ENCODE assay signal across 2 cellular contexts in genomic region chr9:122580360-122580759, GRCh38.
TF ChIP-seq lines count a peak whose summit lies in the region.

No MANE protein-coding gene starts in this region.

TF ChIP-seq in IMR-90, 13 proteins besides CTCF, POLR2A, EP300 and RAD21:
- TF ChIP-seq NFE2L2 (IDR thresholded peaks at IDR 0.05; ENCODE audit: low read depth, low read length) (peak; percentile 66), MXI1 (IDR thresholded peaks at IDR 0.05; ENCODE audit: borderline replicate concordance, low read depth, low read length) (no peak), MAFK (IDR thresholded peaks at IDR 0.05; ENCODE audit: low read depth, low read length) (peak; percentile 39; the same call in 1 of the 2 replicates)
TF ChIP-seq in IMR-90: peak in this region for 2.

TF ChIP-seq in K562, 482 proteins besides CTCF, POLR2A, EP300 and RAD21 (continues in another document):
- TF ChIP-seq GABPA (tag; conservative IDR thresholded peaks at IDR 0.05; ENCODE audit: low read depth): no peak
- no peak for TF ChIP-seq XRCC3 (IDR thresholded peaks at IDR 0.05)
- no peak for TF ChIP-seq ZNF165 (CRISPR knock-in tag; IDR thresholded peaks at IDR 0.05; ENCODE audit: borderline replicate concordance)
- TF ChIP-seq DDX20 (tag; IDR thresholded peaks at IDR 0.05; ENCODE audit: low read depth): no peak
- no peak for TF ChIP-seq SFPQ (IDR thresholded peaks at IDR 0.05; ENCODE audit: low read depth, low read length)
- TF ChIP-seq RBM25 (IDR thresholded peaks at IDR 0.05; ENCODE audit: low read depth, low read length, severe bottlenecking): no peak
- no peak for TF ChIP-seq CUX1 (CRISPR knock-in tag; IDR thresholded peaks at IDR 0.05)
- TF ChIP-seq MED1 (CRISPR knock-in tag; IDR thresholded peaks at IDR 0.05; ENCODE audit: borderline replicate concordance): no peak
- TF ChIP-seq CBX1 (IDR thresholded peaks at IDR 0.05; ENCODE audit: low read depth): no peak
- no peak for TF ChIP-seq TCF7L2 (IDR thresholded peaks at IDR 0.05; ENCODE audit: low read depth, low read length)
- TF ChIP-seq RNF2 (IDR thresholded peaks at IDR 0.05): no peak
- TF ChIP-seq ATF2 (CRISPR knock-in tag; IDR thresholded peaks at IDR 0.05): no peak
- no peak for TF ChIP-seq HBP1 (CRISPR knock-in tag; IDR thresholded peaks at IDR 0.05)
- TF ChIP-seq SRSF7 (optimal IDR thresholded peaks at IDR 0.05; ENCODE audit: low read depth, low read length): no peak
- TF ChIP-seq SAFB2 (IDR thresholded peaks at IDR 0.05; ENCODE audit: borderline replicate concordance, low read depth, low read length, severe bottlenecking): no peak
- TF ChIP-seq ZNF57 (CRISPR knock-in tag; IDR thresholded peaks at IDR 0.05): no peak
- no peak for TF ChIP-seq PTTG1 (tag; IDR thresholded peaks at IDR 0.05; ENCODE audit: low read depth)
- TF ChIP-seq ZEB2 (IDR thresholded peaks at IDR 0.05): peak; percentile 88
- no peak for TF ChIP-seq PML (IDR thresholded peaks at IDR 0.05; ENCODE audit: low read length)
- no peak for TF ChIP-seq ZKSCAN3 (CRISPR knock-in tag; IDR thresholded peaks at IDR 0.05)
- peak; percentile 92 for TF ChIP-seq FOSL1 (tag; conservative IDR thresholded peaks at IDR 0.05)
- TF ChIP-seq ZZZ3 (IDR thresholded peaks at IDR 0.05): no peak
- TF ChIP-seq PHB2 (IDR thresholded peaks at IDR 0.05; ENCODE audit: low read depth): no peak
- peak; percentile 53 for TF ChIP-seq BRD9 (IDR thresholded peaks at IDR 0.05; ENCODE audit: low read depth, partially characterized antibody)
- no peak for TF ChIP-seq ZNF780A (CRISPR knock-in tag; IDR thresholded peaks at IDR 0.05)
- no peak for TF ChIP-seq ZBTB1 (CRISPR knock-in tag; IDR thresholded peaks at IDR 0.05; ENCODE audit: borderline replicate concordance, low read depth)
- TF ChIP-seq NFRKB (IDR thresholded peaks at IDR 0.05; ENCODE audit: low read depth): no peak
- no peak for TF ChIP-seq SIN3A (IDR thresholded peaks at IDR 0.05; ENCODE audit: borderline replicate concordance in 2 of 2, control insufficient read depth in 1 of 2, low read depth in 2 of 2, low read length in 2 of 2)
- no peak for TF ChIP-seq SP1 (CRISPR knock-in tag; IDR thresholded peaks at IDR 0.05)
- TF ChIP-seq CXXC5 (CRISPR knock-in tag; IDR thresholded peaks at IDR 0.05): no peak
- TF ChIP-seq ZNF75A (CRISPR knock-in tag; IDR thresholded peaks at IDR 0.05): no peak
- no peak for TF ChIP-seq ZNF589 (CRISPR knock-in tag; IDR thresholded peaks at IDR 0.05; ENCODE audit: low read depth)
- no peak for TF ChIP-seq ELF4 (CRISPR knock-in tag; IDR thresholded peaks at IDR 0.05)
- TF ChIP-seq ZNF518B (CRISPR knock-in tag; IDR thresholded peaks at IDR 0.05): no peak
- TF ChIP-seq ZNF232 (CRISPR knock-in tag; IDR thresholded peaks at IDR 0.05): no peak
- no peak for TF ChIP-seq ELK1 (CRISPR knock-in tag; IDR thresholded peaks at IDR 0.05)
- no peak for TF ChIP-seq NCOA1 (IDR thresholded peaks at IDR 0.05; ENCODE audit: low read depth)
- TF ChIP-seq ZMIZ1 (IDR thresholded peaks at IDR 0.05; ENCODE audit: low read depth in 2 of 2, low read length in 2 of 2): no peak
- no peak for TF ChIP-seq RBM14 (IDR thresholded peaks at IDR 0.05; ENCODE audit: borderline replicate concordance, insufficient read depth, low read depth, low read length)
- peak in 1 of 2 experiments; percentile 16; a peak in 1 of 4 replicates for TF ChIP-seq HDAC1 (IDR thresholded peaks at IDR 0.05)
- no peak for TF ChIP-seq ZNF184 (CRISPR knock-in tag; IDR thresholded peaks at IDR 0.05)
- TF ChIP-seq ARID3A (IDR thresholded peaks at IDR 0.05; ENCODE audit: borderline replicate concordance, low read depth, low read length): no peak
- TF ChIP-seq HEY1 (CRISPR knock-in tag; IDR thresholded peaks at IDR 0.05; ENCODE audit: borderline replicate concordance): no peak
- no peak for TF ChIP-seq PRPF4 (IDR thresholded peaks at IDR 0.05; ENCODE audit: insufficient read depth, low read depth, low read length, poor library complexity, severe bottlenecking)
